In the genomic region with DNA sequence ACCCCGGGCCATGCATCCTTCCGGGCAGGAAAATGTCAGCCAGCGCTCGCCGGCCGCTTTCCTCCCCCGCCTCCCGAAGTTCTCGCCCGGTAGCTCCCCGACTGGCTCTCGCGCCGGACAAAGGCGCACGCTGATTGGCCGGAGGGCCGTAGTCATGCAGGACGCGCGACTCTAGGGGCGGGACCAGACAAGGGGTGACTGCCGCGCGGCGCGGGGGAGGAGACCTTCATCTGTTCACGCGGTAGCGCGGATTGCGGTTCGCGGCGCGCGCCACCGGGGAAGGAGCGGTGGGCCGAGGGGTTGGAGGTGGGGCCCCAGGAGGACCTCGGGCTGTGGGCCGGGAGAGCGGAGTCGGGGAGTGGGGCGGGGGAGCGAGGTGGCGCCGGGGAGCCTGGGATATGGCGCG, we compare ENCODE assay signal across 1 cellular context.
TF ChIP-seq lines count a peak whose summit lies in the region.

A gene (plus strand): TSS at position 221 of the 406 bp plus-strand sequence. CDS start 178 bp downstream, at position 399.

TF ChIP-seq in HCT116, 20 proteins besides CTCF, POLR2A, EP300 and RAD21 (continued from another document):
- TF ChIP-seq, protein P1, sequence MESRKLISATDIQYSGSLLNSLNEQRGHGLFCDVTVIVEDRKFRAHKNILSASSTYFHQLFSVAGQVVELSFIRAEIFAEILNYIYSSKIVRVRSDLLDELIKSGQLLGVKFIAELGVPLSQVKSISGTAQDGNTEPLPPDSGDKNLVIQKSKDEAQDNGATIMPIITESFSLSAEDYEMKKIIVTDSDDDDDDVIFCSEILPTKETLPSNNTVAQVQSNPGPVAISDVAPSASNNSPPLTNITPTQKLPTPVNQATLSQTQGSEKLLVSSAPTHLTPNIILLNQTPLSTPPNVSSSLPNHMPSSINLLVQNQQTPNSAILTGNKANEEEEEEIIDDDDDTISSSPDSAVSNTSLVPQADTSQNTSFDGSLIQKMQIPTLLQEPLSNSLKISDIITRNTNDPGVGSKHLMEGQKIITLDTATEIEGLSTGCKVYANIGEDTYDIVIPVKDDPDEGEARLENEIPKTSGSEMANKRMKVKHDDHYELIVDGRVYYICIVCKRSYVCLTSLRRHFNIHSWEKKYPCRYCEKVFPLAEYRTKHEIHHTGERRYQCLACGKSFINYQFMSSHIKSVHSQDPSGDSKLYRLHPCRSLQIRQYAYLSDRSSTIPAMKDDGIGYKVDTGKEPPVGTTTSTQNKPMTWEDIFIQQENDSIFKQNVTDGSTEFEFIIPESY (IDR thresholded peaks at IDR 0.05; ENCODE audit: extremely low read depth, insufficient replicate concordance, low read length): peak; percentile 18
- TF ChIP-seq CEBPB (IDR thresholded peaks at IDR 0.05; ENCODE audit: low read depth) (no peak), POLR2AphosphoS5 (IDR thresholded peaks at IDR 0.05; ENCODE audit: low read depth, low read length) (peak; percentile 83)
TF ChIP-seq in HCT116: peak in this region for 9.
